Comparison of ENCODE assay signal across 2 cellular contexts in genomic region chr1:172381981-172382380, GRCh38.
TF ChIP-seq lines count a peak whose summit lies in the region.

No MANE protein-coding gene starts in this region.

TF ChIP-seq in IMR-90, 13 proteins besides CTCF, POLR2A, EP300 and RAD21:
- no peak for TF ChIP-seq MXI1 (IDR thresholded peaks at IDR 0.05; ENCODE audit: borderline replicate concordance, low read depth, low read length)
- TF ChIP-seq FOS (IDR thresholded peaks at IDR 0.05; ENCODE audit: low read depth, low read length): no peak
- TF ChIP-seq MAZ (IDR thresholded peaks at IDR 0.05; ENCODE audit: borderline replicate concordance, low read depth, low read length): no peak
- TF ChIP-seq NFE2L2 (IDR thresholded peaks at IDR 0.05; ENCODE audit: low read depth, low read length): no peak
- TF ChIP-seq USF2 (IDR thresholded peaks at IDR 0.05; ENCODE audit: low read depth, low read length): no peak
- no peak for TF ChIP-seq MAFK (IDR thresholded peaks at IDR 0.05; ENCODE audit: low read depth, low read length)
- TF ChIP-seq SMC3 (IDR thresholded peaks at IDR 0.05; ENCODE audit: low read depth, low read length): no peak
- no peak for TF ChIP-seq RFX5 (IDR thresholded peaks at IDR 0.05; ENCODE audit: low read depth, low read length)
- TF ChIP-seq BHLHE40 (IDR thresholded peaks at IDR 0.05; ENCODE audit: low read depth, low read length): no peak
- no peak for TF ChIP-seq RCOR1 (IDR thresholded peaks at IDR 0.05; ENCODE audit: insufficient replicate concordance, low read length)
- no peak for TF ChIP-seq ELK1 (IDR thresholded peaks at IDR 0.05; ENCODE audit: borderline replicate concordance, low read depth, low read length)
- no peak for TF ChIP-seq CHD1 (IDR thresholded peaks at IDR 0.05; ENCODE audit: low read depth, low read length)
- no peak for TF ChIP-seq CEBPB (IDR thresholded peaks at IDR 0.05; ENCODE audit: low read depth, low read length)

TF ChIP-seq in GM12878, 131 proteins besides CTCF, POLR2A, EP300 and RAD21:
- no peak for TF ChIP-seq ZSCAN29 (IDR thresholded peaks at IDR 0.05)
- TF ChIP-seq ZBTB11 (CRISPR knock-in tag; IDR thresholded peaks at IDR 0.05): no peak
- no peak for TF ChIP-seq RCOR1 (conservative IDR thresholded peaks at IDR 0.05; ENCODE audit: low read depth, low read length)
- no peak for TF ChIP-seq WRNIP1 (IDR thresholded peaks at IDR 0.05; ENCODE audit: borderline replicate concordance, low read depth, low read length)
- no peak for TF ChIP-seq SIX5 (IDR thresholded peaks at IDR 0.05; ENCODE audit: low read depth, low read length, severe bottlenecking)
- no peak for TF ChIP-seq SREBF2 (IDR thresholded peaks at IDR 0.05; ENCODE audit: low read length)
- TF ChIP-seq ZBTB4 (CRISPR knock-in tag; IDR thresholded peaks at IDR 0.05): no peak
- no peak for TF ChIP-seq NR2F1 (conservative IDR thresholded peaks at IDR 0.05)
- no peak for TF ChIP-seq KLF5 (IDR thresholded peaks at IDR 0.05; ENCODE audit: partially characterized antibody)
- no peak for TF ChIP-seq MYC (IDR thresholded peaks at IDR 0.05; ENCODE audit: insufficient read depth, insufficient read length, insufficient replicate concordance, low read length, severe bottlenecking)
- TF ChIP-seq IRF3 (IDR thresholded peaks at IDR 0.05): no peak
